12 cellular contexts compared by ENCODE assay signal in genomic region chr20:44946266-44946852, GRCh38.
"Had no signal": no experiment of that assay in that cellular context is flagged by ENCODE, and none has a peak within 500 bp of the region (broad histone marks: within the 10 kb centered on the region; RNA-seq: fewer than 3 reads in every experiment).

No MANE protein-coding gene starts in this region.

- H3K27ac Mint-ChIP-seq: mesothelial cell of epicardium; stimulated activated memory B cell treated with anti-CD40 and anti-IgM and Interleukin-4, amounts not matched to agents 10 μg/mL and 1 μg/mL and 100 μg/mL, for 72 hours had no signal

- H3K4me3 Mint-ChIP-seq: activated CD8-positive, alpha-beta T cell treated with anti-CD3 and anti-CD28 coated beads, Interleukin-2, amount 10 ng/mL, durations not matched to agents 7 days and 5 days; mesothelial cell of epicardium; stimulated activated memory B cell treated with anti-CD40 and anti-IgM and Interleukin-4, amounts not matched to agents 10 μg/mL and 1 μg/mL and 100 μg/mL, for 72 hours had no signal

- DNase-seq: activated CD4-positive, CD25-positive, alpha-beta regulatory T cell treated with anti-CD3 and anti-CD28 coated beads, Interleukin-2, amount 50 U/mL, for 72 hours; activated CD8-positive, alpha-beta memory T cell treated with anti-CD3 and anti-CD28 coated beads, Interleukin-2, amount 50 U/mL, for 48 hours; activated CD8-positive, alpha-beta T cell treated with anti-CD3 and anti-CD28 coated beads, Interleukin-2, amount 10 ng/mL, durations not matched to agents 7 days and 5 days; kidney; T-helper 9 cell; tibial artery had no signal

- H3K27me3 Mint-ChIP-seq: stimulated activated memory B cell treated with anti-CD40 and anti-IgM and Interleukin-4, amounts not matched to agents 10 μg/mL and 1 μg/mL and 100 μg/mL, for 72 hours had no signal

- H3K9ac ChIP-seq: parathyroid adenoma had no signal

- H3K4me1 Mint-ChIP-seq: mesothelial cell of epicardium; stimulated activated memory B cell treated with anti-CD40 and anti-IgM and Interleukin-4, amounts not matched to agents 10 μg/mL and 1 μg/mL and 100 μg/mL, for 72 hours had no signal

- H3K4me1 ChIP-seq: parathyroid adenoma, tibial artery, vagina had no signal

- ATAC-seq: activated CD8-positive, alpha-beta T cell treated with anti-CD3 and anti-CD28 coated beads, Interleukin-2, amount 10 ng/mL, durations not matched to agents 7 days and 5 days; activated naive CD4-positive, alpha-beta T cell treated with anti-CD3 and anti-CD28 coated beads, Interleukin-2, amount 50 U/mL, for 72 hours; stimulated activated memory B cell treated with anti-CD40 and anti-IgM and Interleukin-4, amounts not matched to agents 10 μg/mL and 1 μg/mL and 100 μg/mL, for 72 hours had no signal

- H3K27me3 ChIP-seq: cardiac muscle cell, tibial artery, vagina had no signal

- H2AFZ ChIP-seq: parathyroid adenoma had no signal

- H3K4me3 ChIP-seq: cardiac muscle cell, tibial artery, vagina had no signal

- H3K27ac ChIP-seq: cardiac muscle cell, parathyroid adenoma, tibial artery, vagina had no signal

- H3K9me3 ChIP-seq: tibial artery, vagina had no signal

- H3K9me3 Mint-ChIP-seq: activated naive CD4-positive, alpha-beta T cell treated with anti-CD3 and anti-CD28 coated beads, Interleukin-2, amount 50 U/mL, for 72 hours; mesothelial cell of epicardium; stimulated activated memory B cell treated with anti-CD40 and anti-IgM and Interleukin-4, amounts not matched to agents 10 μg/mL and 1 μg/mL and 100 μg/mL, for 72 hours had no signal
